In the genomic region with DNA sequence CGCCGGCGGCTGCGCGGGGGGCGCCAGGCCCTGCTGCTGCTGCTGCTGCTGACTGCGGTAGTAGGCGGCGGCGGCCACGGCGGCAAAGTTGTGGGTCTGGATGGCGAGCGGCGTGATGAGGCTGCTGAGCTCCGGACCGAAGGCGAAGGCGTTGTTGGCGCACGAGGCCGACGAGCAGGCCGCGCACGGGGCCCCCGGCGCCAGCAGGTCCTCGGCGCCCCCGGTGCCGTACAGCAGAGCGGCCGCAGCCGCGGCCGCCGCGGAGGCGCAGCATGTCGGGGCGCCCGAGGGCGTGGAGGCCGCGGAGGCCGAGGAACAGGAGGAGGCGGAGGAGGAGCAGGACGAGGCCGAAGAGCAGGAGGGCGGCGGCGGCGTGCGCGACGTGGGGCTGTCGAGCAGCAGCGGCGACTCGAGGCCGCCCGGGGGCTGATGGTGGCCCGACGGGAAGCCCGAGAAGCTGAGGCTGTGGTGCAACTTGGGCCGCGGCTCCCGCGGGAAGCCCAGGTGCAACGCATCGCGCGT, we compare ENCODE assay signal across 8 cellular contexts. TPM values are rescaled to one million over a fixed set of nuclear protein-coding genes. Genes with fewer than 3 reads are reported as not detected.
DNase-seq lines count a peak whose midpoint lies in the region; ATAC-seq, FAIRE-seq and TF ChIP-seq lines count a peak whose summit lies in the region.

No MANE protein-coding gene starts in this region.

- no peaks in the 10 kb centered on the region for H3K27me3 ChIP-seq in A673 (replicated peaks; ENCODE audit: insufficient read depth, low read depth, low read length, poor library complexity)
- no peaks in the 10 kb centered on the region for H3K27me3 ChIP-seq in heart right ventricle

- POLR2A ChIA-PET in A673 (lab: Charles Lee; ENCODE audit: low non-redundant PET) = no interaction called here

- ATAC-seq in heart right ventricle = no peak
- ATAC-seq in HG02981 (IDR thresholded peaks at IDR 0.05; ENCODE audit: unreplicated experiment) = no peak

- H3K36me3 ChIP-seq in A673 (ENCODE audit: insufficient read depth, low read length, poor library complexity, severe bottlenecking) (peaks cover 19% of the 10 kb centered on the region), heart right ventricle (peaks cover 0 to 37% (median 10%) of the 10 kb centered on the region in 9 donors)

- CTCF ChIA-PET in A673 (lab: Charles Lee) = no interaction called here

- TF ChIP-seq CTCF in A673 (conservative IDR thresholded peaks at IDR 0.05; ENCODE audit: low read depth, low read length) = no peak
- no peak for TF ChIP-seq CTCF in heart right ventricle (IDR thresholded peaks at IDR 0.05)

- H3K4me3 ChIP-seq in A673 (ENCODE audit: low read depth, low read length, poor library complexity, severe bottlenecking) (peak overlapping the region; percentile 13), heart right ventricle (peak overlapping the region; percentile 72 to 97 (median 90)), skin epidermis (peak overlapping the region; percentile 59 to 97 (median 90))

- no peak for FAIRE-seq in HTR-8/SVneo (lab: Jason Lieb, UNC)

- 0 to 1% methylated on average over 63 to 74 of the region's 74 CpGs for WGBS in heart right ventricle, 2 donors

- H3K9me3 ChIP-seq in A673 (ENCODE audit: low read depth, low read length, poor library complexity, severe bottlenecking) (no peaks in the 10 kb centered on the region), heart right ventricle (no peaks in the 10 kb centered on the region)

- no TSS peak for BruUV-seq in A673 (replicated peaks; lab: Mats Ljungman, UMichigan)

- no peak for DNase-seq in A673 (ENCODE audit: low spot score)
- peak; percentile 12 for DNase-seq in LoVo (ENCODE audit: low spot score)
- DNase-seq in activated gamma-delta T cell treated with Interleukin-2 at 50 U/mL for 16 hours = peak; percentile 43
- DNase-seq in heart right ventricle = peak in 1 of 2 donors; percentile 43
- DNase-seq in COLO829 (ENCODE audit: low spot score) = no peak
- no peak for DNase-seq in HTR-8/SVneo (ENCODE audit: insufficient read length, low spot score)

- H3K4me1 ChIP-seq in A673 (ENCODE audit: insufficient read depth, low read length, poor library complexity, severe bottlenecking) = peaks cover 58% of the 10 kb centered on the region
- H3K4me1 ChIP-seq in heart right ventricle = peaks cover 0 to 69% (median 56%) of the 10 kb centered on the region in 9 donors

- no peak overlapping the region for H3K27ac ChIP-seq in A673 (ENCODE audit: low read depth, low read length, poor library complexity, severe bottlenecking)
- peak overlapping the region; percentile 96 to 100 (median 99) for H3K27ac ChIP-seq in heart right ventricle
- peak overlapping the region; percentile 82 to 100 (median 98) for H3K27ac ChIP-seq in skin epidermis

- intact Hi-C loops in A673 (cut with micrococcal nuclease; ENCODE audit: unreplicated experiment) = loop anchor here (5.0 to 10.0 kb wide), 4 partner anchors 182 to 370 kb away; no protein-coding TSS in a partner anchor
- intact Hi-C loops in heart right ventricle (cut with DNase I) = loop anchor here (2.0 to 10.0 kb wide), 18 partner anchors 47 to 397 kb away; no protein-coding TSS in a partner anchor

RNA-seq across cellular contexts. Expression of gene ZFP36L2, which starts 1.8 kb away (rescaled TPM):
- total RNA-seq in A673 (2021) (20.4 and 23.4 TPM in 2 replicates), heart right ventricle (10 to 100 TPM; 34.4 to 69.6 (median 42.3) TPM)
- 10 to 100 TPM; 26.8 to 53.2 TPM for polyA plus RNA-seq in heart right ventricle

Comparison
In these comparisons a context has a peak if more than half of its experiments do, and no peak if none do; other contexts are left out.
1. DNase-seq: peak in LoVo (single experiment) and activated gamma-delta T cell treated with Interleukin-2 at 50 U/mL for 16 hours (single experiment); none in A673 (single experiment), COLO829 (single experiment) and HTR-8/SVneo (single experiment).
2. H3K4me3 ChIP-seq: peak in every context shown above with its lines; median percentile 90 in skin epidermis; 90 in heart right ventricle; 13 in A673.